In the genomic region with DNA sequence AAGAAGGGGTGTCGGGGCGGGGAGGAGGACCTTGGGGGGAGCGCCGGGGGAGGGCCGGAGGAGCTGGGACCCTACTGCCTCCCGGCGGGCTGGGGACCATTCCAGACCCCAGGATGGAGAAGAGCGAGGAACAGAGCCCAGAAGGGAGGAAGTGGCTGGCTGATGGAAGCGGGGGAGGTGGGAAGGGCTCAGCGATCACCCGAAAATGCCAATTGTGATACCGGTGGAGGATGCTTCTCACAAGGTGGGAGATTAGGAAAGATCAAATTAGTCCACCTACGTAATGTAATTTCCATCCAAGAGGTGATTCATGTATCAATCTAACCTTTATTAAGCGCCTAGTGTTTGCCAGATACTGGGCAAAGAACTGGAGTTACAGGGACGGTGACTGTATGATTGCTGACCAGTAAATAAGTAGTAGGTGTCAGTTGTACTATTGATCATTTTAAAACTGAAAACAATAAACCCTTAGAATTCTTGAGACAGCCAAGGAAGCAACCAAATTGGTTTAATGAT, we compare ENCODE assay signal across 11 cellular contexts. TPM values are rescaled to one million over a fixed set of nuclear protein-coding genes. Genes with fewer than 3 reads are reported as not detected.
DNase-seq lines count a peak whose midpoint lies in the region; ATAC-seq, FAIRE-seq and TF ChIP-seq lines count a peak whose summit lies in the region.
"Had no signal": no experiment of that assay in that cellular context is flagged by ENCODE, and none has a peak within 500 bp of the region (broad histone marks: within the 10 kb centered on the region; RNA-seq: fewer than 3 reads in every experiment).

No MANE protein-coding gene starts in this region.

- BruUV-seq in K562 (replicated peaks; lab: Mats Ljungman, UMichigan): no TSS peak
- no TSS peak for BruUV-seq in PC-9 (replicated peaks; lab: Mats Ljungman, UMichigan)

- H3K4me1 Mint-ChIP-seq in activated naive CD4-positive, alpha-beta T cell treated with anti-CD3 and anti-CD28 coated beads for 36 hours (ENCODE audit: low read depth): peaks cover 8% of the 10 kb centered on the region

- no peaks in the 10 kb centered on the region for H3K36me3 Mint-ChIP-seq in activated naive CD4-positive, alpha-beta T cell treated with anti-CD3 and anti-CD28 coated beads for 36 hours (ENCODE audit: low read depth)

- no peaks in the 10 kb centered on the region for H3K9me3 Mint-ChIP-seq in activated naive CD4-positive, alpha-beta T cell treated with anti-CD3 and anti-CD28 coated beads for 36 hours

- CTCF ChIA-PET in activated naive CD4-positive, alpha-beta T cell treated with anti-CD3 and anti-CD28 coated beads for 36 hours (lab: Charles Lee): no interaction called here
- CTCF ChIA-PET in K562 (lab: Yijun Ruan, JAX; ENCODE audit: low intra/inter-chr PET ratio): no interaction called here
- CTCF ChIA-PET in PC-9 (lab: Charles Lee): no interaction called here

- no peak for TF ChIP-seq RAD21 in K562 (CRISPR knock-in tag; conservative IDR thresholded peaks at IDR 0.05 in 1 of 2, IDR thresholded peaks at IDR 0.05 in 1 of 2)

- H3K27me3 ChIP-seq in K562 (ENCODE audit: control insufficient read depth in 2 of 2, insufficient read depth in 2 of 2, low read length in 2 of 2) (peaks cover 4 to 18% of the 10 kb centered on the region in 2 experiments; a peak in 4 of 5 replicates), lung (ENCODE audit: control insufficient read depth, insufficient read depth) (peaks cover 14% of the 10 kb centered on the region), tibial nerve (peaks cover 0 to 6% of the 10 kb centered on the region in 2 donors), PC-9 (ENCODE audit: insufficient read depth, low read depth) (peaks cover 4% of the 10 kb centered on the region; the same call in 1 of the 2 replicates)

- H3K4me2 ChIP-seq in K562 (ENCODE audit: insufficient read depth, low read length): no peak overlapping the region
- no peak overlapping the region for H3K4me2 ChIP-seq in PC-9

- H3K27me3 Mint-ChIP-seq in activated naive CD4-positive, alpha-beta T cell treated with anti-CD3 and anti-CD28 coated beads for 36 hours (ENCODE audit: low read depth): peaks cover 22% of the 10 kb centered on the region

- no peak overlapping the region for H3K9ac ChIP-seq in K562 (ENCODE audit: insufficient read depth in 1 of 2, low read depth in 2 of 2, low read length in 2 of 2)

- 4% methylated on average over 7 of the region's 15 CpGs for WGBS in K562 (ENCODE audit: insufficient coverage, low coverage, missing lambda C conversion rate)
- whole genome bisulfite sequencing in lung, 2 donors: 14 to 35% methylated on average over 7 to 15 of the region's 15 CpGs
- 8 to 39% methylated on average over 12 to 15 of the region's 15 CpGs for WGBS in tibial nerve, 2 donors

- TF ChIP-seq POLR2A in K562 (conservative IDR thresholded peaks at IDR 0.05) (no peak), tibial nerve (IDR thresholded peaks at IDR 0.05) (no peak)

- H3K79me2 ChIP-seq in K562 (ENCODE audit: control insufficient read depth, insufficient read depth, low read length) (no peaks in the 10 kb centered on the region), PC-9 (ENCODE audit: low read depth) (no peaks in the 10 kb centered on the region)

- H3K9me1 ChIP-seq in K562 (ENCODE audit: control insufficient read depth, insufficient read depth, low read length): no peaks in the 10 kb centered on the region

- H3K36me3 ChIP-seq in K562 (ENCODE audit: control insufficient read depth, insufficient read depth, low read length) (no peaks in the 10 kb centered on the region), lung (ENCODE audit: control insufficient read depth in 2 of 2, insufficient read depth in 2 of 2, low read length in 2 of 2) (no peaks in the 10 kb centered on the region), tibial nerve (no peaks in the 10 kb centered on the region), PC-9 (ENCODE audit: low read depth) (no peaks in the 10 kb centered on the region)
- H3K36me3 ChIP-seq: WERI-Rb-1 had no signal

- H3K9me3 ChIP-seq in K562 (replicated peaks; ENCODE audit: control insufficient read depth, insufficient read depth, low read depth, low read length) (no peaks in the 10 kb centered on the region), lung (ENCODE audit: control insufficient read depth in 2 of 2, insufficient read depth in 1 of 2, low read length in 1 of 2) (peaks cover 0 to 3% of the 10 kb centered on the region in 2 donors), tibial nerve (no peaks in the 10 kb centered on the region), PC-9 (ENCODE audit: insufficient read depth, low read depth) (no peaks in the 10 kb centered on the region)

- no peak overlapping the region for H3K27ac Mint-ChIP-seq in activated naive CD4-positive, alpha-beta T cell treated with anti-CD3 and anti-CD28 coated beads for 36 hours

- DNase-seq in activated naive CD4-positive, alpha-beta T cell treated with anti-CD3 and anti-CD28 coated beads for 36 hours: no peak
- no peak for DNase-seq in activated naive CD4-positive, alpha-beta T cell treated with Interleukin-2 at 50 U/mL for 16 hours
- no peak for DNase-seq in K562 (ENCODE audit: extremely low read depth in 1 of 4, low spot score in 3 of 4)
- DNase-seq in lung (ENCODE audit: low spot score): no peak
- no peak for DNase-seq in tibial nerve (ENCODE audit: low spot score in 2 of 2)
- DNase-seq in T-helper 9 cell: no peak
- DNase-seq in PC-9: no peak
- DNase-seq in GM19238 (ENCODE audit: insufficient read length, low spot score): no peak
- DNase-seq: AML-193, MM.1S had no signal

- H4K20me1 ChIP-seq in K562 (replicated peaks; ENCODE audit: control insufficient read depth, insufficient read depth, low read length) (no peaks in the 10 kb centered on the region), PC-9 (ENCODE audit: insufficient read depth) (no peaks in the 10 kb centered on the region)

- TF ChIP-seq CTCF in K562 (IDR thresholded peaks at IDR 0.05 in 2 of 3, conservative IDR thresholded peaks at IDR 0.05 in 1 of 3; ENCODE audit: insufficient read depth in 2 of 3, low read depth in 1 of 3, low read length in 3 of 3) (no peak), lung (IDR thresholded peaks at IDR 0.05; ENCODE audit: control extremely low read depth, extremely low read depth) (no peak), tibial nerve (IDR thresholded peaks at IDR 0.05) (no peak), PC-9 (conservative IDR thresholded peaks at IDR 0.05) (no peak)

- H2AFZ ChIP-seq in K562 (ENCODE audit: low read depth, low read length) (no peak overlapping the region), PC-9 (no peak overlapping the region)

- no peaks in the 10 kb centered on the region for H3F3A ChIP-seq in PC-9 (ENCODE audit: insufficient read depth, low read depth)

- in situ Hi-C loops in K562 (cut with MboI): no loop called here

- H3K4me1 ChIP-seq in K562 (replicated peaks in 1 of 2; ENCODE audit: control insufficient read depth in 2 of 2, insufficient read depth in 2 of 2, low read length in 2 of 2) (peaks cover 0 to 10% of the 10 kb centered on the region in 2 experiments; a peak in 2 of 5 replicates), lung (ENCODE audit: control insufficient read depth in 2 of 2, insufficient read depth in 2 of 2, low read length in 2 of 2) (no peaks in the 10 kb centered on the region), tibial nerve (peaks cover 0 to 4% (median 0%) of the 10 kb centered on the region in 4 donors), PC-9 (replicated peaks; ENCODE audit: insufficient read depth) (no peaks in the 10 kb centered on the region)

- peak overlapping the region; percentile 69 for H3K4me3 Mint-ChIP-seq in activated naive CD4-positive, alpha-beta T cell treated with anti-CD3 and anti-CD28 coated beads for 36 hours

- TF ChIP-seq EP300 in K562 (IDR thresholded peaks at IDR 0.05; ENCODE audit: low read length): no peak
- TF ChIP-seq EP300 in tibial nerve (IDR thresholded peaks at IDR 0.05): no peak

- ATAC-seq in K562 (no peak), lung (ENCODE audit: insufficient read depth, low FRiP score) (no peak)

- H3K4me3 ChIP-seq in K562: no peak overlapping the region
- peak overlapping the region; percentile 13 for H3K4me3 ChIP-seq in lung
- peak overlapping the region; percentile 33 to 70 (median 38) for H3K4me3 ChIP-seq in tibial nerve
- no peak overlapping the region for H3K4me3 ChIP-seq in PC-9

- intact Hi-C loops in activated naive CD4-positive, alpha-beta T cell treated with anti-CD3 and anti-CD28 coated beads for 36 hours (cut with micrococcal nuclease): loop anchor here (2.0 to 10.0 kb wide), 2 partner anchors 77 to 123 kb away; no protein-coding TSS in a partner anchor
- intact Hi-C loops in K562 (cut with micrococcal nuclease): no loop called here
- intact Hi-C loops in PC-9 (cut with micrococcal nuclease; ENCODE audit: unreplicated experiment): no loop called here

- no peak for FAIRE-seq in K562 (lab: Jason Lieb, UNC)

- no peak overlapping the region for H3K27ac ChIP-seq in K562 (ENCODE audit: extremely low read depth, low read depth, low read length)
- no peak overlapping the region for H3K27ac ChIP-seq in lung (ENCODE audit: low read depth in 1 of 2, low read length in 1 of 2)
- peak overlapping the region in 1 of 4 donors; percentile 84 for H3K27ac ChIP-seq in tibial nerve
- H3K27ac ChIP-seq in PC-9: no peak overlapping the region
- H3K27ac ChIP-seq: WERI-Rb-1 had no signal

- H3K9me2 ChIP-seq in PC-9 (ENCODE audit: insufficient read depth): no peaks in the 10 kb centered on the region

- POLR2A ChIA-PET in K562 (lab: Yijun Ruan, JAX): no interaction called here
- POLR2A ChIA-PET in PC-9 (lab: Charles Lee; ENCODE audit: unreplicated experiment): no interaction called here

RNA-seq across cellular contexts. Expression of a gene that starts 0.5 kb away (rescaled TPM):
- total RNA-seq in activated naive CD4-positive, alpha-beta T cell treated with anti-CD3 and anti-CD28 coated beads for 36 hours: under 1 TPM; 0.50 to 0.59 TPM
- total RNA-seq in K562 (2011; cell fraction: chromatin; rRNA removed; ENCODE audit: low replicate concordance): not detected in 2 replicates
- total RNA-seq in K562 (2011; cell fraction: nucleolus; rRNA removed): not detected in 2 replicates
- total RNA-seq in K562 (2011; cell fraction: nucleoplasm; rRNA removed): not detected in 2 replicates
- total RNA-seq in K562 (2014; rRNA removed) (not detected in 2 replicates), K562 (2014; rRNA removed; fragmentation: Illumina TruSeq; extraction: Trizol) (not detected in 2 replicates), K562 (2015; rRNA removed; fragmentation: Illumina TruSeq; extraction: Trizol) (not detected in 2 replicates), K562 (2021) (not detected in 2 replicates), lung (10 to 100 TPM; 13.5 to 19.9 TPM), tibial nerve (10 to 100 TPM; 17.1 to 25.1 (median 23.4) TPM), PC-9 (2021) (not detected in 2 replicates)
- polyA plus RNA-seq in K562 (2011; rRNA removed) (not detected in 2 replicates), K562 (2014; fragmentation: Illumina TruSeq; extraction: Trizol) (not detected in 2 replicates), K562 (2014; fragmentation: Nextera tagmentation; extraction: Ambion mirVana) (not detected), K562 (2014; rRNA removed) (not detected in 2 replicates), lung (10 to 100 TPM; 11.5 to 13.8 TPM)
- polyA plus RNA-seq in K562 (2011; cell fraction: cytosol; rRNA removed): not detected in 2 replicates
- not detected in 2 replicates for polyA plus RNA-seq in K562 (2011; cell fraction: nucleus; rRNA removed)
- polyA plus RNA-seq in K562 (2012): not detected in 2 replicates
- polyA minus RNA-seq in K562 (2011; rRNA and poly(A)+ RNA removed): not detected in 2 replicates
- polyA minus RNA-seq in K562 (2011; cell fraction: cytosol; rRNA and poly(A)+ RNA removed): not detected in 2 replicates
- polyA minus RNA-seq in K562 (2011; cell fraction: nucleus; rRNA and poly(A)+ RNA removed): not detected in 2 replicates

Comparison
In these comparisons a context has a peak if more than half of its experiments do, and no peak if none do; other contexts are left out.
1. H3K4me3 ChIP-seq: peak in lung (single experiment) and tibial nerve (4 of 4); none in K562 (single experiment) and PC-9 (single experiment).
2. RNA of a gene that starts 0.5 kb away (total RNA-seq): 17.1 to 25.1 TPM in tibial nerve and 13.5 to 19.9 TPM in lung; 0.50 to 0.59 TPM in activated naive CD4-positive, alpha-beta T cell treated with anti-CD3 and anti-CD28 coated beads for 36 hours, not detected in K562 and not detected in PC-9; every median in the first group is over 4 times any median in the second.